Comparison of ENCODE assay signal across 12 cellular contexts in the genomic region with DNA sequence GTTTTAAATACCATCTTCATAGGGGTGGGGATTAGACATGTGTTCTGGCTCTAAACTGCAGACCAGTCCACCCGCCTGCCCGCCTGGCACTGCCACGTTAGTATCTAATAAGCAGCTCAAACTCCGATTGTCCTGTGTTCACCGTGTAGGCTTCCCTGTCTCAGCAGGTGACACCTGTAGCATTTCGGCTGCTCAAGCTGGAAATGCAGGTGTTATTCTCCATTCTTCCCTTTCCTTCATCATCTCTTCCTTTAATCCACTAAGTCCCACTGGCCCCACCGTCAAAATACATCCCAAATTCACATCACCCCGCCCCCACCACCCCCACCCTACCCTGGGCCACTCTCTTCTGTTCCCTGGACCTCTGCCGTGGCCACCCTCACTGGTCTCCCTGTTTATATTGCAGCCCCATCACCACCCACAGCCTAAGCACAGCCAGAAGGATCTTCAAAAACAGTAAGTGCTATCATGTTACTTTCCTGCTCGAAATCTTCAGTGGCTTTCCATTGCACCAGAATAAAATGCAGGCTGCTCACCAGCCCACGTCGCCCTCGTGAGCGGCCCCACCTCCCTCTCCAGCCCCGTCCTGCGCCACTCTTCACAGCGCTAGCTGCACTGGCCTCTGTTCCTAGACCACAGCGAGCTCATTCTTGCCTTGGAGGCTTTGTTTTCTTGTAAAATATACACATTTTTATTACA.
A peak's percentile ranks its signal among the peaks of the same experiment; 100 is the strongest.
DNase-seq lines count a peak whose midpoint lies in the region; ATAC-seq and TF ChIP-seq lines count a peak whose summit lies in the region.
"Had no signal": no experiment of that assay in that cellular context is flagged by ENCODE, and none has a peak within 500 bp of the region (broad histone marks: within the 10 kb centered on the region; RNA-seq: fewer than 3 reads in every experiment).

No MANE protein-coding gene starts in this region.

- no peak overlapping the region for H2BK120ac ChIP-seq in mesendoderm (ENCODE audit: low read depth, low read length)

- no peaks in the 10 kb centered on the region for H3K79me1 ChIP-seq in mesendoderm (ENCODE audit: low read length)

- no peak overlapping the region for H2AK5ac ChIP-seq in mesendoderm (ENCODE audit: low read length)

- no peak for TF ChIP-seq CTCF in choroid plexus epithelial cell (conservative IDR thresholded peaks at IDR 0.05; ENCODE audit: low read depth, low read length)
- TF ChIP-seq CTCF in thyroid gland (IDR thresholded peaks at IDR 0.05) = no peak

- H2BK15ac ChIP-seq in mesendoderm (replicated peaks; ENCODE audit: low read depth) = no peak overlapping the region

- no peaks in the 10 kb centered on the region for H3K79me2 ChIP-seq in mesendoderm (ENCODE audit: control insufficient read depth, insufficient read depth, low read length)

- H4K8ac ChIP-seq in mesendoderm (ENCODE audit: low read depth, low read length) = no peak overlapping the region

- no peak for TF ChIP-seq POLR2A in thyroid gland (IDR thresholded peaks at IDR 0.05)

- no peak overlapping the region for H3K23ac ChIP-seq in mesendoderm (ENCODE audit: low read length)

- H3K4me3 ChIP-seq in choroid plexus epithelial cell (ENCODE audit: low read depth, low read length) (peak overlapping the region; percentile 17), mesendoderm (ENCODE audit: low read length) (no peak overlapping the region), thyroid gland (replicated peaks in 1 of 3) (no peak overlapping the region)

- no peak overlapping the region for H3K4me2 ChIP-seq in mesendoderm (ENCODE audit: low read length)

- no peak for ATAC-seq in GM21423 (IDR thresholded peaks at IDR 0.05; ENCODE audit: unreplicated experiment)

- H3K4me1 ChIP-seq in mesendoderm (ENCODE audit: control insufficient read depth, low read depth, low read length) = peaks cover 8% of the 10 kb centered on the region
- peaks cover 7 to 17% of the 10 kb centered on the region in 2 donors for H3K4me1 ChIP-seq in thyroid gland

- H3K4ac ChIP-seq in mesendoderm (ENCODE audit: low read depth, low read length) = no peak overlapping the region

- no peak overlapping the region for H3K18ac ChIP-seq in mesendoderm (ENCODE audit: low read length)

- peak; percentile 18 for DNase-seq in NCI-H2227 (lab: John Stamatoyannopoulos, UW; ENCODE audit: unreplicated experiment)
- DNase-seq in NCI-H2227 treated with DMSO at 0.1 percent for 48 hours (lab: John Stamatoyannopoulos, UW) = no peak
- DNase-seq in choroid plexus epithelial cell (ENCODE audit: low read depth) = peak; percentile 66
- no peak for DNase-seq in mesendoderm
- peak; percentile 62 to 69 for DNase-seq in thyroid gland
- DNase-seq in DMS153 (lab: John Stamatoyannopoulos, UW) = no peak
- DNase-seq in stimulated activated naive CD4-positive, alpha-beta T cell treated with Interleukin-2 at 50 U/mL for 16 hours (lab: John Stamatoyannopoulos, UW) = no peak
- DNase-seq: activated CD4-positive, alpha-beta T cell treated with anti-CD3 and anti-CD28 coated beads, Interleukin-2, amount 50 U/mL, for 4 hours; activated effector memory CD4-positive, alpha-beta T cell treated with Interleukin-2 at 50 U/mL for 16 hours; kidney glomerular epithelial cell; naive B cell had no signal

- H3K36me3 ChIP-seq in mesendoderm (ENCODE audit: control insufficient read depth, insufficient read depth, low read length) = no peaks in the 10 kb centered on the region
- no peaks in the 10 kb centered on the region for H3K36me3 ChIP-seq in thyroid gland

- no peaks in the 10 kb centered on the region for H3K9me3 ChIP-seq in thyroid gland

- intact Hi-C loops in thyroid gland (cut with DNase I) = no loop called here

- peak overlapping the region; percentile 73 for H3K56ac ChIP-seq in mesendoderm (ENCODE audit: low read length)

- H3K27ac ChIP-seq in mesendoderm (ENCODE audit: low read depth, low read length) = no peak overlapping the region
- peak overlapping the region in 1 of 3 donors; percentile 24 for H3K27ac ChIP-seq in thyroid gland

- H3K27me3 ChIP-seq in mesendoderm (ENCODE audit: insufficient read depth, low read length, poor library complexity) (no peaks in the 10 kb centered on the region), thyroid gland (no peaks in the 10 kb centered on the region)

- no peak overlapping the region for H4K5ac ChIP-seq in mesendoderm (ENCODE audit: low read length)

- WGBS in mesendoderm (ENCODE audit: extremely low coverage, insufficient coverage, low lambda C conversion rate) = 100% methylated on average over 2 of the region's 18 CpGs
- 44 to 62% methylated on average over 18 of the region's 18 CpGs for WGBS in thyroid gland, 2 donors

- H2BK5ac ChIP-seq in mesendoderm (ENCODE audit: low read length) = no peak overlapping the region

- H3K9ac ChIP-seq in mesendoderm (ENCODE audit: low read length) = no peak overlapping the region

Comparison
In these comparisons a context has a peak if more than half of its experiments do, and no peak if none do; other contexts are left out.
1. DNase-seq: peak in NCI-H2227 (single experiment), choroid plexus epithelial cell (single experiment) and thyroid gland (2 of 2); none in NCI-H2227 treated with DMSO at 0.1 percent for 48 hours (single experiment), mesendoderm (single experiment), DMS153 (single experiment) and stimulated activated naive CD4-positive, alpha-beta T cell treated with Interleukin-2 at 50 U/mL for 16 hours (single experiment).